Comparison of ENCODE assay signal across 14 cellular contexts in genomic region chr10:103572597-103573321, GRCh38.
"Had no signal": no experiment of that assay in that cellular context is flagged by ENCODE, and none has a peak within 500 bp of the region (broad histone marks: within the 10 kb centered on the region; RNA-seq: fewer than 3 reads in every experiment).

No MANE protein-coding gene starts in this region.

- ATAC-seq: activated CD4-positive, alpha-beta T cell treated with anti-CD3 and anti-CD28 coated beads for 36 hours; naive thymus-derived CD4-positive, alpha-beta T cell had no signal

- H2AFZ ChIP-seq: neural progenitor cell had no signal

- H3K36me3 ChIP-seq: adrenal gland, cardiac muscle cell, neural progenitor cell, right atrium auricular region, transverse colon had no signal

- H3K4me3 ChIP-seq: adrenal gland, cardiac muscle cell, neural progenitor cell, right atrium auricular region, transverse colon had no signal

- H3K27me3 ChIP-seq: adrenal gland, cardiac muscle cell, neural progenitor cell, right atrium auricular region, transverse colon had no signal

- H3K9ac ChIP-seq: neural progenitor cell had no signal

- H3K9me3 ChIP-seq: adrenal gland, right atrium auricular region, transverse colon had no signal

- H3K27ac ChIP-seq: adrenal gland, cardiac muscle cell, neural progenitor cell, right atrium auricular region, transverse colon had no signal

- FAIRE-seq: astrocyte, TTC549 had no signal

- H3K4me1 ChIP-seq: adrenal gland, neural progenitor cell, right atrium auricular region had no signal

- H3K4me2 ChIP-seq: neural progenitor cell had no signal

- DNase-seq: activated CD4-positive, alpha-beta memory T cell treated with anti-CD3 and anti-CD28 coated beads for 36 hours; activated CD4-positive, alpha-beta T cell treated with anti-CD3 and anti-CD28 coated beads for 36 hours; activated gamma-delta T cell treated with Interleukin-2 at 50 U/mL for 16 hours; activated T-cell treated with anti-CD3 and anti-CD28 coated beads for 4 hours; adrenal gland; naive thymus-derived CD4-positive, alpha-beta T cell; stimulated activated CD4-positive, alpha-beta T cell treated with anti-CD3 and anti-CD28 coated beads, Interleukin-2, amount 100 ng/mL, for 24 hours; stimulated activated naive CD4-positive, alpha-beta T cell treated with Interleukin-2 at 50 U/mL for 16 hours; transverse colon had no signal
